7 cellular contexts compared by ENCODE assay signal in genomic region chr14:54566410-54567223, GRCh38. TPM values are rescaled to one million over a fixed set of nuclear protein-coding genes. Genes with fewer than 3 reads are reported as not detected.
DNase-seq lines count a peak whose midpoint lies in the region; ATAC-seq and TF ChIP-seq lines count a peak whose summit lies in the region.

A gene with protein sequence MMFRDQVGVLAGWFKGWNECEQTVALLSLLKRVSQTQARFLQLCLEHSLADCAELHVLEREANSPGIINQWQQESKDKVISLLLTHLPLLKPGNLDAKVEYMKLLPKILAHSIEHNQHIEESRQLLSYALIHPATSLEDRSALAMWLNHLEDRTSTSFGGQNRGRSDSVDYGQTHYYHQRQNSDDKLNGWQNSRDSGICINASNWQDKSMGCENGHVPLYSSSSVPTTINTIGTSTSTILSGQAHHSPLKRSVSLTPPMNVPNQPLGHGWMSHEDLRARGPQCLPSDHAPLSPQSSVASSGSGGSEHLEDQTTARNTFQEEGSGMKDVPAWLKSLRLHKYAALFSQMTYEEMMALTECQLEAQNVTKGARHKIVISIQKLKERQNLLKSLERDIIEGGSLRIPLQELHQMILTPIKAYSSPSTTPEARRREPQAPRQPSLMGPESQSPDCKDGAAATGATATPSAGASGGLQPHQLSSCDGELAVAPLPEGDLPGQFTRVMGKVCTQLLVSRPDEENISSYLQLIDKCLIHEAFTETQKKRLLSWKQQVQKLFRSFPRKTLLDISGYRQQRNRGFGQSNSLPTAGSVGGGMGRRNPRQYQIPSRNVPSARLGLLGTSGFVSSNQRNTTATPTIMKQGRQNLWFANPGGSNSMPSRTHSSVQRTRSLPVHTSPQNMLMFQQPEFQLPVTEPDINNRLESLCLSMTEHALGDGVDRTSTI (plus strand): TSS chr14:54567128. CDS start chr14:54567917, 789 bp downstream.

- peaks cover 6% of the 10 kb centered on the region for H3K36me3 Mint-ChIP-seq in central memory CD8-positive, alpha-beta T cell (ENCODE audit: insufficient read depth)

- ATAC-seq in GM18502 (IDR thresholded peaks at IDR 0.05; ENCODE audit: poor library complexity, unreplicated experiment) (peak; percentile 48), HG02798 (IDR thresholded peaks at IDR 0.05; ENCODE audit: poor library complexity, unreplicated experiment) (peak; percentile 33)
- ATAC-seq in central memory CD8-positive, alpha-beta T cell (replicated peaks; ENCODE audit: extremely low read depth, poor library complexity, severe bottlenecking): peak; percentile 20

- H3K36me3 ChIP-seq in smooth muscle cell (ENCODE audit: low read depth): no peaks in the 10 kb centered on the region

- H3F3A ChIP-seq in smooth muscle cell (ENCODE audit: low read depth): peaks cover 8% of the 10 kb centered on the region

- H3K27me3 Mint-ChIP-seq in central memory CD8-positive, alpha-beta T cell: peaks cover 35% of the 10 kb centered on the region

- peaks cover 42% of the 10 kb centered on the region for H4K20me1 ChIP-seq in smooth muscle cell (ENCODE audit: low read depth)

- peak within 1 kb of the TSS; percentile 92 for H3K9ac ChIP-seq in smooth muscle cell (ENCODE audit: low read depth)

- WGBS in smooth muscle cell (ENCODE audit: low lambda C conversion rate): under 1% methylated on average over 78 of the region's 91 CpGs

- no peak for TF ChIP-seq CTCF in smooth muscle cell (IDR thresholded peaks at IDR 0.05; ENCODE audit: borderline replicate concordance, insufficient read depth, poor library complexity, severe bottlenecking)

- H3K27ac Mint-ChIP-seq in central memory CD8-positive, alpha-beta T cell (ENCODE audit: low read depth): peak within 1 kb of the TSS; percentile 84

- DNase-seq in NCI-H1930 (lab: John Stamatoyannopoulos, UW): peak; percentile 44 to 68
- DNase-seq in activated CD4-positive, CD25-positive, alpha-beta regulatory T cell treated with anti-CD3 and anti-CD28 coated beads, Interleukin-2, amount 50 U/mL, for 16 hours (ENCODE audit: low read depth, low spot score): peak; percentile 12
- peak; percentile 23 to 28 for DNase-seq in central memory CD8-positive, alpha-beta T cell (ENCODE audit: low spot score in 2 of 2)
- peak; percentile 91 for DNase-seq in iris pigment epithelial cell (ENCODE audit: low read depth)
- DNase-seq in smooth muscle cell (lab: John Stamatoyannopoulos, UW; ENCODE audit: unreplicated experiment): peak; percentile 53

- peaks cover 11% of the 10 kb centered on the region for H3K4me1 Mint-ChIP-seq in central memory CD8-positive, alpha-beta T cell

- no peaks in the 10 kb centered on the region for H3K9me3 ChIP-seq in smooth muscle cell (replicated peaks; ENCODE audit: low read depth)

- peak within 1 kb of the TSS; percentile 87 for H3K4me2 ChIP-seq in smooth muscle cell

- H3K4me3 ChIP-seq in smooth muscle cell: peak within 1 kb of the TSS; percentile 87

- H3K4me3 Mint-ChIP-seq in central memory CD8-positive, alpha-beta T cell: peak within 1 kb of the TSS; percentile 93

- peak within 1 kb of the TSS; percentile 93 for H3K27ac ChIP-seq in smooth muscle cell (ENCODE audit: low read depth)

- H2AFZ ChIP-seq in smooth muscle cell (ENCODE audit: low read depth): no peak within 1 kb of the TSS

- peaks cover 10% of the 10 kb centered on the region for H3K4me1 ChIP-seq in smooth muscle cell (ENCODE audit: low read depth)

- H3K9me3 Mint-ChIP-seq in central memory CD8-positive, alpha-beta T cell: no peaks in the 10 kb centered on the region

- no peaks in the 10 kb centered on the region for H3K27me3 ChIP-seq in smooth muscle cell (ENCODE audit: low read depth)

- H3K79me2 ChIP-seq in smooth muscle cell (ENCODE audit: low read depth): peaks cover 43% of the 10 kb centered on the region

RNA-seq across cellular contexts. Expression of the gene that starts here (rescaled TPM):
- total RNA-seq in smooth muscle cell: 36.7 and 52.3 TPM in 2 replicates
- polyA plus RNA-seq in smooth muscle cell: 9.2 and 17.6 TPM in 2 replicates

Comparison
In these comparisons a context has a peak if more than half of its experiments do, and no peak if none do; other contexts are left out.
1. Peak in every context shown above with its lines: DNase-seq, ATAC-seq, H3K4me3 ChIP-seq and H3K27ac ChIP-seq.
2. DNase-seq: peak in every context shown above with its lines; median percentile 91 in iris pigment epithelial cell; 56 in NCI-H1930; 53 in smooth muscle cell; 26 in central memory CD8-positive, alpha-beta T cell; 12 in activated CD4-positive, CD25-positive, alpha-beta regulatory T cell treated with anti-CD3 and anti-CD28 coated beads, Interleukin-2, amount 50 U/mL, for 16 hours.